Comparison of ENCODE assay signal across 16 cellular contexts in genomic region chrX:24341795-24342194, GRCh38. TPM values are rescaled to one million over a fixed set of nuclear protein-coding genes. Genes with fewer than 3 reads are reported as not detected.
DNase-seq lines count a peak whose midpoint lies in the region; ATAC-seq and TF ChIP-seq lines count a peak whose summit lies in the region.
"Had no signal": no experiment of that assay in that cellular context is flagged by ENCODE, and none has a peak within 500 bp of the region (broad histone marks: within the 10 kb centered on the region; RNA-seq: fewer than 3 reads in every experiment).

No MANE protein-coding gene starts in this region.

- no peak for ATAC-seq in HG03354 (IDR thresholded peaks at IDR 0.05; ENCODE audit: poor library complexity, severe bottlenecking, unreplicated experiment)
- ATAC-seq: sciatic nerve; stimulated activated naive CD8-positive, alpha-beta T cell treated with anti-CD3 and anti-CD28 coated beads, Interleukin-15, Interleukin-2, amounts not matched to agents 100 U/mL and 50 U/mL, for 24 hours had no signal

- no peak overlapping the region for H3K4me3 ChIP-seq in epithelial cell of esophagus (ENCODE audit: low read length)
- H3K4me3 ChIP-seq: hepatocyte, left ventricle myocardium inferior had no signal

- TF ChIP-seq CTCF in epithelial cell of esophagus (IDR thresholded peaks at IDR 0.05; ENCODE audit: insufficient read depth, low read depth, low read length, missing control alignments) = no peak

- DNase-seq in ELR (ENCODE audit: low read depth) (peak; percentile 90), RPMI7951 (ENCODE audit: low read depth) (peak; percentile 87), epithelial cell of esophagus (ENCODE audit: low read depth) (peak; percentile 23), renal cortical epithelial cell (ENCODE audit: low read depth) (peak; percentile 19), NCI-H1436 (lab: John Stamatoyannopoulos, UW) (no peak), NCI-H2081 treated with DMSO at 0.1 percent for 48 hours (lab: John Stamatoyannopoulos, UW) (no peak)
- DNase-seq: activated naive CD4-positive, alpha-beta T cell; central memory CD4-positive, alpha-beta T cell; KBM-7; left ventricle myocardium inferior; NCI-H146; NCI-H526; stimulated activated naive CD8-positive, alpha-beta T cell treated with anti-CD3 and anti-CD28 coated beads, Interleukin-15, Interleukin-2, amounts not matched to agents 100 U/mL and 50 U/mL, for 24 hours had no signal

RNA-seq across cellular contexts. Expression of gene SUPT20HL1, which starts 18.6 kb away (rescaled TPM):
- not detected in 2 replicates for total RNA-seq in RPMI7951 (2014; rRNA removed; shearing (Covaris generic))
- total RNA-seq in renal cortical epithelial cell = not detected in 2 replicates
- total RNA-seq: hepatocyte, left ventricle myocardium inferior, sciatic nerve had no signal

RNA-seq across cellular contexts. Expression of gene SUPT20HL2, which starts 27.9 kb away (rescaled TPM):
- total RNA-seq in RPMI7951 (2014; rRNA removed; shearing (Covaris generic)) = 0.24 TPM in 1 of 2 replicates, not detected in the other
- not detected in 2 replicates for total RNA-seq in renal cortical epithelial cell
- total RNA-seq: hepatocyte, left ventricle myocardium inferior, sciatic nerve had no signal

Comparison
In these comparisons a context has a peak if more than half of its experiments do, and no peak if none do; other contexts are left out.
1. DNase-seq: peak in ELR (single experiment), RPMI7951 (single experiment), epithelial cell of esophagus (single experiment) and renal cortical epithelial cell (single experiment); none in NCI-H1436 (single experiment) and NCI-H2081 treated with DMSO at 0.1 percent for 48 hours (single experiment).